Comparison of ENCODE assay signal across 7 cellular contexts in the genomic region with DNA sequence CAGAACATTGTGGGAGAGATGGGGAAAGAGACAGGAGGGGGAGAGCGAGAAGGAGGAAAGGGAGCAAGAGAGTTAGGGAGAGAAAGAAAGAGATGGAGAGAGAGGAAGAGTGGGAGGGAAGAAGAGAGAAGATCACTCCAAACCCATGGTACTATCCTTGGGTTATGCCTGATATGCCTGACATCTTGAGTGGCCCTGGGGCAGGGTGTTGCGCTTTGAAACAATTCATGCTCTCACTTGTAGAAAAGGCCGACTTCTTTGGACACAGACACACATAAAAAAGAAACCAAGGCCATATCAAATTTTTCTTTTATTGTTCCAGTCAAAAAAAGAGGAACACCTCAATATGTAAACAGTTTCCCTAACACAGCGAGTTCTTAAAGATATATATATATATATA.
"Had no signal": no experiment of that assay in that cellular context is flagged by ENCODE, and none has a peak within 500 bp of the region (broad histone marks: within the 10 kb centered on the region; RNA-seq: fewer than 3 reads in every experiment).

No MANE protein-coding gene starts in this region.

- DNase-seq: GM23248, H7, IMR-90 had no signal

- ATAC-seq: HCT116, K562 had no signal

- H3K4me3 ChIP-seq: GM23248, HAP-1, K562 had no signal

- H2AFZ ChIP-seq: GM23248 had no signal

- H3K9me3 ChIP-seq: HAP-1 had no signal

- H3K27ac ChIP-seq: GM23248 had no signal

- H3K36me3 ChIP-seq: HAP-1 had no signal

- H3K4me1 ChIP-seq: HAP-1 had no signal

- FAIRE-seq: HTR-8/SVneo, K562 had no signal

- H3K9ac ChIP-seq: GM23248 had no signal
